Comparison of ENCODE assay signal across 1 cellular context in the genomic region with DNA sequence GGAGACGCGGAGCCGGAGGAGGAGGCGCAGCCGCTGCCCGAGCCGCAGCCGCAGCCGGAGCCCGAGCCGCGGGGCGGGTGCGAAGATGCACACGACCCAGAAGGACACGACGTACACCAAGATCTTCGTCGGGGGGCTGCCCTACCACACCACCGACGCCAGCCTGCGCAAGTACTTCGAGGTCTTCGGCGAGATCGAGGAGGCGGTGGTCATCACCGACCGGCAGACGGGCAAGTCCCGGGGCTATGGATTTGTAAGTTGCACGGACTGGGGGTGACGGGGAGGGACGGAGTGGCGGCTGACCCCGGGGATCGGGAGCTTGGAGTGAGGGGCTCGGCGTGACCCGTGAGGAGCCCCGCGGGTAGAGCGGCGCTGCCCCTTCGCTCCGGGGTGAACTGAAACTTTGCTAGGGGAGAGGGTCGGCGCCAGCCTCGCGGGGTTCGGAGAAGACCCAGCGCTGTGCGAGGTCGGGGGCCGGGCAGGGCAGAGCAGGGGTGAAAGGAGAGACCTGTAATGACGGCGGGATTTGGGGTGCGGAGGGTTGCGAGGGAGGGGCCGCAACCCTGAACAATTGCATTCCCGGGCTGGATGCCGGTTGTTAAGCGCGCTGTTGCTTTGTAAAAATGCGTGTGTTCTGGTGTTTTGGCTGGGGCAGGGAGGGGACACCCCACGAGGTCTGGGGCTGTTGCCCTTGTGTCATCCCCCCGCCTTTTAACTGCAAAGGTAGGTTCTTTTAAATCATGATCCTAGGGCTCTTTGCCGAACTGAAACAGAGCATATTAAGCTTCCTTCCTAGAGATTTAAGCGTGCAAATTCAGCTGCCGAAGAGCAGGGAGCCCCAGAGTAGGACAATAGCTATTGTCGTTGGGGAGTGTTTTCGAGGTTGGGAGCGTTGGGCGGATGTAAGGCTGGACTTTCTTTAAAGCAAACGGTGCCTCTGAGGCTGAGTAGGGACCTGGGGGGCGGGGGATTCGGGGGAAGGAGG.
A peak's percentile ranks its signal among the peaks of the same experiment; 100 is the strongest.
TF ChIP-seq lines count a peak whose summit lies in the region.

No MANE protein-coding gene starts in this region.

TF ChIP-seq in HepG2, 621 proteins besides CTCF, POLR2A, EP300 and RAD21 (continued from another document and continues in another):
- TF ChIP-seq, protein P1, sequence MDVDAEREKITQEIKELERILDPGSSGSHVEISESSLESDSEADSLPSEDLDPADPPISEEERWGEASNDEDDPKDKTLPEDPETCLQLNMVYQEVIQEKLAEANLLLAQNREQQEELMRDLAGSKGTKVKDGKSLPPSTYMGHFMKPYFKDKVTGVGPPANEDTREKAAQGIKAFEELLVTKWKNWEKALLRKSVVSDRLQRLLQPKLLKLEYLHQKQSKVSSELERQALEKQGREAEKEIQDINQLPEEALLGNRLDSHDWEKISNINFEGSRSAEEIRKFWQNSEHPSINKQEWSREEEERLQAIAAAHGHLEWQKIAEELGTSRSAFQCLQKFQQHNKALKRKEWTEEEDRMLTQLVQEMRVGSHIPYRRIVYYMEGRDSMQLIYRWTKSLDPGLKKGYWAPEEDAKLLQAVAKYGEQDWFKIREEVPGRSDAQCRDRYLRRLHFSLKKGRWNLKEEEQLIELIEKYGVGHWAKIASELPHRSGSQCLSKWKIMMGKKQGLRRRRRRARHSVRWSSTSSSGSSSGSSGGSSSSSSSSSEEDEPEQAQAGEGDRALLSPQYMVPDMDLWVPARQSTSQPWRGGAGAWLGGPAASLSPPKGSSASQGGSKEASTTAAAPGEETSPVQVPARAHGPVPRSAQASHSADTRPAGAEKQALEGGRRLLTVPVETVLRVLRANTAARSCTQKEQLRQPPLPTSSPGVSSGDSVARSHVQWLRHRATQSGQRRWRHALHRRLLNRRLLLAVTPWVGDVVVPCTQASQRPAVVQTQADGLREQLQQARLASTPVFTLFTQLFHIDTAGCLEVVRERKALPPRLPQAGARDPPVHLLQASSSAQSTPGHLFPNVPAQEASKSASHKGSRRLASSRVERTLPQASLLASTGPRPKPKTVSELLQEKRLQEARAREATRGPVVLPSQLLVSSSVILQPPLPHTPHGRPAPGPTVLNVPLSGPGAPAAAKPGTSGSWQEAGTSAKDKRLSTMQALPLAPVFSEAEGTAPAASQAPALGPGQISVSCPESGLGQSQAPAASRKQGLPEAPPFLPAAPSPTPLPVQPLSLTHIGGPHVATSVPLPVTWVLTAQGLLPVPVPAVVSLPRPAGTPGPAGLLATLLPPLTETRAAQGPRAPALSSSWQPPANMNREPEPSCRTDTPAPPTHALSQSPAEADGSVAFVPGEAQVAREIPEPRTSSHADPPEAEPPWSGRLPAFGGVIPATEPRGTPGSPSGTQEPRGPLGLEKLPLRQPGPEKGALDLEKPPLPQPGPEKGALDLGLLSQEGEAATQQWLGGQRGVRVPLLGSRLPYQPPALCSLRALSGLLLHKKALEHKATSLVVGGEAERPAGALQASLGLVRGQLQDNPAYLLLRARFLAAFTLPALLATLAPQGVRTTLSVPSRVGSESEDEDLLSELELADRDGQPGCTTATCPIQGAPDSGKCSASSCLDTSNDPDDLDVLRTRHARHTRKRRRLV (CRISPR knock-in tag; IDR thresholded peaks at IDR 0.05) = 0 out of 2 replicates have a peak, but pooled peaks have one; percentile 33
- TF ChIP-seq RBFOX2 (IDR thresholded peaks at IDR 0.05; ENCODE audit: low read depth, low read length) (peak; percentile 49), NONO (IDR thresholded peaks at IDR 0.05) (no peak), NONO (CRISPR knock-in tag; conservative IDR thresholded peaks at IDR 0.05) (peak; percentile 40; the same call in 1 of the 2 replicates), FOXA1 (IDR thresholded peaks at IDR 0.05) (no peak), FOXA1 (CRISPR knock-in tag; IDR thresholded peaks at IDR 0.05) (no peak), GATAD2A (CRISPR knock-in tag; IDR thresholded peaks at IDR 0.05) (no peak; the same call in 1 of the 2 replicates), ZFY (CRISPR knock-in tag; IDR thresholded peaks at IDR 0.05) (0 out of 2 replicates have a peak, but pooled peaks have one; percentile 23), ZFP90 (CRISPR knock-in tag; IDR thresholded peaks at IDR 0.05; ENCODE audit: borderline replicate concordance) (0 out of 2 replicates have a peak, but pooled peaks have one; percentile 32), ZSCAN25 (CRISPR knock-in tag; IDR thresholded peaks at IDR 0.05) (peak; percentile 44; the same call in 1 of the 2 replicates), ZNF18 (CRISPR knock-in tag; IDR thresholded peaks at IDR 0.05; ENCODE audit: insufficient replicate concordance) (no peak), PHF5A (CRISPR knock-in tag; IDR thresholded peaks at IDR 0.05; ENCODE audit: low read depth, unreplicated experiment) (no peak), ZNF615 (CRISPR knock-in tag; IDR thresholded peaks at IDR 0.05; ENCODE audit: borderline replicate concordance) (no peak), MTF2 (CRISPR knock-in tag; IDR thresholded peaks at IDR 0.05; ENCODE audit: borderline replicate concordance) (0 out of 2 replicates have a peak, but pooled peaks have one; percentile 49), KAT7 (CRISPR knock-in tag; IDR thresholded peaks at IDR 0.05; ENCODE audit: borderline replicate concordance) (peak; percentile 34; the same call in 1 of the 2 replicates), ZSCAN30 (CRISPR knock-in tag; IDR thresholded peaks at IDR 0.05) (no peak), TEAD3 (CRISPR knock-in tag; optimal IDR thresholded peaks at IDR 0.05; ENCODE audit: borderline replicate concordance) (no peak), ZNF280B (CRISPR knock-in tag; IDR thresholded peaks at IDR 0.05; ENCODE audit: borderline replicate concordance) (peak; percentile 70; the same call in 1 of the 2 replicates), BCL3 (CRISPR knock-in tag; IDR thresholded peaks at IDR 0.05) (peak; percentile 27; the same call in 1 of the 2 replicates), KLF6 (CRISPR knock-in tag; IDR thresholded peaks at IDR 0.05) (no peak), HNRNPL (IDR thresholded peaks at IDR 0.05; ENCODE audit: low read depth, low read length) (no peak), KLF9 (CRISPR knock-in tag; IDR thresholded peaks at IDR 0.05; ENCODE audit: low read depth) (no peak), PATZ1 (CRISPR knock-in tag; IDR thresholded peaks at IDR 0.05) (peak; percentile 6)
- TF ChIP-seq, protein P2, sequence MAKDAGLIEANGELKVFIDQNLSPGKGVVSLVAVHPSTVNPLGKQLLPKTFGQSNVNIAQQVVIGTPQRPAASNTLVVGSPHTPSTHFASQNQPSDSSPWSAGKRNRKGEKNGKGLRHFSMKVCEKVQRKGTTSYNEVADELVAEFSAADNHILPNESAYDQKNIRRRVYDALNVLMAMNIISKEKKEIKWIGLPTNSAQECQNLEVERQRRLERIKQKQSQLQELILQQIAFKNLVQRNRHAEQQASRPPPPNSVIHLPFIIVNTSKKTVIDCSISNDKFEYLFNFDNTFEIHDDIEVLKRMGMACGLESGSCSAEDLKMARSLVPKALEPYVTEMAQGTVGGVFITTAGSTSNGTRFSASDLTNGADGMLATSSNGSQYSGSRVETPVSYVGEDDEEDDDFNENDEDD (CRISPR knock-in tag; IDR thresholded peaks at IDR 0.05; ENCODE audit: borderline replicate concordance) = 0 out of 2 replicates have a peak, but pooled peaks have one; percentile 31
- TF ChIP-seq, protein P3, sequence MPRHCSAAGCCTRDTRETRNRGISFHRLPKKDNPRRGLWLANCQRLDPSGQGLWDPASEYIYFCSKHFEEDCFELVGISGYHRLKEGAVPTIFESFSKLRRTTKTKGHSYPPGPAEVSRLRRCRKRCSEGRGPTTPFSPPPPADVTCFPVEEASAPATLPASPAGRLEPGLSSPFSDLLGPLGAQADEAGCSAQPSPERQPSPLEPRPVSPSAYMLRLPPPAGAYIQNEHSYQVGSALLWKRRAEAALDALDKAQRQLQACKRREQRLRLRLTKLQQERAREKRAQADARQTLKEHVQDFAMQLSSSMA (CRISPR knock-in tag; IDR thresholded peaks at IDR 0.05) = 0 out of 2 replicates have a peak, but pooled peaks have one; percentile 32
- TF ChIP-seq, protein P4, sequence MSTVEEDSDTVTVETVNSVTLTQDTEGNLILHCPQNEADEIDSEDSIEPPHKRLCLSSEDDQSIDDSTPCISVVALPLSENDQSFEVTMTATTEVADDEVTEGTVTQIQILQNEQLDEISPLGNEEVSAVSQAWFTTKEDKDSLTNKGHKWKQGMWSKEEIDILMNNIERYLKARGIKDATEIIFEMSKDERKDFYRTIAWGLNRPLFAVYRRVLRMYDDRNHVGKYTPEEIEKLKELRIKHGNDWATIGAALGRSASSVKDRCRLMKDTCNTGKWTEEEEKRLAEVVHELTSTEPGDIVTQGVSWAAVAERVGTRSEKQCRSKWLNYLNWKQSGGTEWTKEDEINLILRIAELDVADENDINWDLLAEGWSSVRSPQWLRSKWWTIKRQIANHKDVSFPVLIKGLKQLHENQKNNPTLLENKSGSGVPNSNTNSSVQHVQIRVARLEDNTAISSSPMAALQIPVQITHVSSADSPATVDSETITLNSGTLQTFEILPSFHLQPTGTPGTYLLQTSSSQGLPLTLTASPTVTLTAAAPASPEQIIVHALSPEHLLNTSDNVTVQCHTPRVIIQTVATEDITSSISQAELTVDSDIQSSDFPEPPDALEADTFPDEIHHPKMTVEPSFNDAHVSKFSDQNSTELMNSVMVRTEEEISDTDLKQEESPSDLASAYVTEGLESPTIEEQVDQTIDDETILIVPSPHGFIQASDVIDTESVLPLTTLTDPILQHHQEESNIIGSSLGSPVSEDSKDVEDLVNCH (CRISPR knock-in tag; IDR thresholded peaks at IDR 0.05) = no peak
